Comparison of ENCODE assay signal across 1 cellular context in the genomic region with DNA sequence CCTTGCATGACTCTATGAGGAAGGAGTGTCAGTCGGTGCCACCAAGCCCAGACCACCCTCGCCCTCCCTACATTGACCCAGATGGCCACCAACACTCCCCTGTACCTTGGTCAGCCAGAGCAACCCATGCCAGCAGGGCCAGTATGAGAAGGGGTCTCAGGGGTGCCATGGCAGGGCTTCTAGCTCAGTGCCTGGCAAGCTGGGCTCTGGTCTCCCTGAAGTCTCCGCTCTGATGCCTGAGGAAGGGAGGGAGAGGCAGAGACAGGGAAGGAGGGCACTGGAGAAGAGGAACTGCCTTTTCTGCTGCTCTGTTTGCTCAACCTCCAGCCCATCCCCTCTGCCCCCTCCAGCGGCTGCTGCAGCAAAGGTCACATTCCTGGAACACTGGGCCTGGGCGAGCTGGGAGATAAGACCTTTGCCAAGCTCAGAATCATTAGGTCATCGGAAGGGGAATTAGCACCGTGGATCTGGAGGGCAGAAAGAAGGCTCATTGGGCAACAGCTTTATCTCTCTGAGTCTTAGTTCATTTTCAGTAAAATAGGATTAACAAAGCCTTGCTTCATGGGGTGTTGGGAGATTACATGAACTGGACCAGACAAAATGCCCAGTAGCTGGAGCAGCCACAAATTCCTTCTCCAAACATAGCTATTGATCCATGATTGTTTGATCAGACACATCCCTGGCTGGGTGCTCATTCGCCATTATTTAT.
TF ChIP-seq lines count a peak whose summit lies in the region.

A gene with protein sequence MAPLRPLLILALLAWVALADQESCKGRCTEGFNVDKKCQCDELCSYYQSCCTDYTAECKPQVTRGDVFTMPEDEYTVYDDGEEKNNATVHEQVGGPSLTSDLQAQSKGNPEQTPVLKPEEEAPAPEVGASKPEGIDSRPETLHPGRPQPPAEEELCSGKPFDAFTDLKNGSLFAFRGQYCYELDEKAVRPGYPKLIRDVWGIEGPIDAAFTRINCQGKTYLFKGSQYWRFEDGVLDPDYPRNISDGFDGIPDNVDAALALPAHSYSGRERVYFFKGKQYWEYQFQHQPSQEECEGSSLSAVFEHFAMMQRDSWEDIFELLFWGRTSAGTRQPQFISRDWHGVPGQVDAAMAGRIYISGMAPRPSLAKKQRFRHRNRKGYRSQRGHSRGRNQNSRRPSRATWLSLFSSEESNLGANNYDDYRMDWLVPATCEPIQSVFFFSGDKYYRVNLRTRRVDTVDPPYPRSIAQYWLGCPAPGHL (minus strand): TSS at position 273 of the 709 bp plus-strand sequence. CDS start 104 bp downstream, at position 169.

TF ChIP-seq in K562, 482 proteins besides CTCF, POLR2A, EP300 and RAD21 (continued from another document and continues in another):
- TF ChIP-seq, protein P1, sequence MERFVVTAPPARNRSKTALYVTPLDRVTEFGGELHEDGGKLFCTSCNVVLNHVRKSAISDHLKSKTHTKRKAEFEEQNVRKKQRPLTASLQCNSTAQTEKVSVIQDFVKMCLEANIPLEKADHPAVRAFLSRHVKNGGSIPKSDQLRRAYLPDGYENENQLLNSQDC (CRISPR knock-in tag; IDR thresholded peaks at IDR 0.05) = no peak
- TF ChIP-seq HNRNPUL1 (IDR thresholded peaks at IDR 0.05; ENCODE audit: low read length) (no peak), PHTF2 (CRISPR knock-in tag; IDR thresholded peaks at IDR 0.05) (no peak), NCOA2 (IDR thresholded peaks at IDR 0.05; ENCODE audit: partially characterized antibody in 2 of 2) (no peak), KLF6 (CRISPR knock-in tag; IDR thresholded peaks at IDR 0.05; ENCODE audit: borderline replicate concordance) (no peak), ZNF175 (CRISPR knock-in tag; IDR thresholded peaks at IDR 0.05; ENCODE audit: low read depth) (no peak), NCOA1 (IDR thresholded peaks at IDR 0.05; ENCODE audit: low read depth) (no peak), ZNF584 (CRISPR knock-in tag; IDR thresholded peaks at IDR 0.05; ENCODE audit: low read depth) (no peak), CBX1 (IDR thresholded peaks at IDR 0.05; ENCODE audit: low read depth) (no peak), HDAC6 (IDR thresholded peaks at IDR 0.05; ENCODE audit: low read depth, low read length) (no peak), POLR2AphosphoS5 (IDR thresholded peaks at IDR 0.05; ENCODE audit: control insufficient read depth, insufficient read depth, low read depth, low read length) (no peak), POLR3G (IDR thresholded peaks at IDR 0.05; ENCODE audit: extremely low read depth, insufficient read length, insufficient replicate concordance) (no peak), ZNF347 (CRISPR knock-in tag; IDR thresholded peaks at IDR 0.05; ENCODE audit: low read depth) (no peak), CBFA2T3 (IDR thresholded peaks at IDR 0.05) (peak; percentile 71), ZNF316 (IDR thresholded peaks at IDR 0.05) (no peak), NCOR1 (IDR thresholded peaks at IDR 0.05) (no peak; the same call in 1 of the 2 replicates), IFI16 (CRISPR knock-in tag; IDR thresholded peaks at IDR 0.05) (no peak), HCFC1 (IDR thresholded peaks at IDR 0.05; ENCODE audit: low read depth, low read length) (no peak)
- TF ChIP-seq, protein P2, sequence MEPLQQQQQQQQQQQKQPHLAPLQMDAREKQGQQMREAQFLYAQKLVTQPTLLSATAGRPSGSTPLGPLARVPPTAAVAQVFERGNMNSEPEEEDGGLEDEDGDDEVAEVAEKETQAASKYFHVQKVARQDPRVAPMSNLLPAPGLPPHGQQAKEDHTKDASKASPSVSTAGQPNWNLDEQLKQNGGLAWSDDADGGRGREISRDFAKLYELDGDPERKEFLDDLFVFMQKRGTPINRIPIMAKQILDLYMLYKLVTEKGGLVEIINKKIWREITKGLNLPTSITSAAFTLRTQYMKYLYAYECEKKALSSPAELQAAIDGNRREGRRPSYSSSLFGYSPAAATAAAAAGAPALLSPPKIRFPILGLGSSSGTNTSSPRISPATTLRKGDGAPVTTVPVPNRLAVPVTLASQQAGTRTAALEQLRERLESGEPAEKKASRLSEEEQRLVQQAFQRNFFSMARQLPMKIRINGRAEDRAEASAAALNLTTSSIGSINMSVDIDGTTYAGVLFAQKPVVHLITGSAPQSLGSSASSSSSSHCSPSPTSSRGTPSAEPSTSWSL (CRISPR knock-in tag; IDR thresholded peaks at IDR 0.05; ENCODE audit: borderline replicate concordance) = no peak
- TF ChIP-seq, protein P3, sequence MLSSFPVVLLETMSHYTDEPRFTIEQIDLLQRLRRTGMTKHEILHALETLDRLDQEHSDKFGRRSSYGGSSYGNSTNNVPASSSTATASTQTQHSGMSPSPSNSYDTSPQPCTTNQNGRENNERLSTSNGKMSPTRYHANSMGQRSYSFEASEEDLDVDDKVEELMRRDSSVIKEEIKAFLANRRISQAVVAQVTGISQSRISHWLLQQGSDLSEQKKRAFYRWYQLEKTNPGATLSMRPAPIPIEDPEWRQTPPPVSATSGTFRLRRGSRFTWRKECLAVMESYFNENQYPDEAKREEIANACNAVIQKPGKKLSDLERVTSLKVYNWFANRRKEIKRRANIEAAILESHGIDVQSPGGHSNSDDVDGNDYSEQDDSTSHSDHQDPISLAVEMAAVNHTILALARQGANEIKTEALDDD (IDR thresholded peaks at IDR 0.05) = no peak
- TF ChIP-seq, protein P4, sequence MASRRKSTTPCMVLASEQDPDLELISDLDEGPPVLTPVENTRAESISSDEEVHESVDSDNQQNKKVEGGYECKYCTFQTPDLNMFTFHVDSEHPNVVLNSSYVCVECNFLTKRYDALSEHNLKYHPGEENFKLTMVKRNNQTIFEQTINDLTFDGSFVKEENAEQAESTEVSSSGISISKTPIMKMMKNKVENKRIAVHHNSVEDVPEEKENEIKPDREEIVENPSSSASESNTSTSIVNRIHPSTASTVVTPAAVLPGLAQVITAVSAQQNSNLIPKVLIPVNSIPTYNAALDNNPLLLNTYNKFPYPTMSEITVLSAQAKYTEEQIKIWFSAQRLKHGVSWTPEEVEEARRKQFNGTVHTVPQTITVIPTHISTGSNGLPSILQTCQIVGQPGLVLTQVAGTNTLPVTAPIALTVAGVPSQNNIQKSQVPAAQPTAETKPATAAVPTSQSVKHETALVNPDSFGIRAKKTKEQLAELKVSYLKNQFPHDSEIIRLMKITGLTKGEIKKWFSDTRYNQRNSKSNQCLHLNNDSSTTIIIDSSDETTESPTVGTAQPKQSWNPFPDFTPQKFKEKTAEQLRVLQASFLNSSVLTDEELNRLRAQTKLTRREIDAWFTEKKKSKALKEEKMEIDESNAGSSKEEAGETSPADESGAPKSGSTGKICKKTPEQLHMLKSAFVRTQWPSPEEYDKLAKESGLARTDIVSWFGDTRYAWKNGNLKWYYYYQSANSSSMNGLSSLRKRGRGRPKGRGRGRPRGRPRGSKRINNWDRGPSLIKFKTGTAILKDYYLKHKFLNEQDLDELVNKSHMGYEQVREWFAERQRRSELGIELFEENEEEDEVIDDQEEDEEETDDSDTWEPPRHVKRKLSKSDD (conservative IDR thresholded peaks at IDR 0.05; ENCODE audit: low read length) = no peak
- TF ChIP-seq, protein P5, sequence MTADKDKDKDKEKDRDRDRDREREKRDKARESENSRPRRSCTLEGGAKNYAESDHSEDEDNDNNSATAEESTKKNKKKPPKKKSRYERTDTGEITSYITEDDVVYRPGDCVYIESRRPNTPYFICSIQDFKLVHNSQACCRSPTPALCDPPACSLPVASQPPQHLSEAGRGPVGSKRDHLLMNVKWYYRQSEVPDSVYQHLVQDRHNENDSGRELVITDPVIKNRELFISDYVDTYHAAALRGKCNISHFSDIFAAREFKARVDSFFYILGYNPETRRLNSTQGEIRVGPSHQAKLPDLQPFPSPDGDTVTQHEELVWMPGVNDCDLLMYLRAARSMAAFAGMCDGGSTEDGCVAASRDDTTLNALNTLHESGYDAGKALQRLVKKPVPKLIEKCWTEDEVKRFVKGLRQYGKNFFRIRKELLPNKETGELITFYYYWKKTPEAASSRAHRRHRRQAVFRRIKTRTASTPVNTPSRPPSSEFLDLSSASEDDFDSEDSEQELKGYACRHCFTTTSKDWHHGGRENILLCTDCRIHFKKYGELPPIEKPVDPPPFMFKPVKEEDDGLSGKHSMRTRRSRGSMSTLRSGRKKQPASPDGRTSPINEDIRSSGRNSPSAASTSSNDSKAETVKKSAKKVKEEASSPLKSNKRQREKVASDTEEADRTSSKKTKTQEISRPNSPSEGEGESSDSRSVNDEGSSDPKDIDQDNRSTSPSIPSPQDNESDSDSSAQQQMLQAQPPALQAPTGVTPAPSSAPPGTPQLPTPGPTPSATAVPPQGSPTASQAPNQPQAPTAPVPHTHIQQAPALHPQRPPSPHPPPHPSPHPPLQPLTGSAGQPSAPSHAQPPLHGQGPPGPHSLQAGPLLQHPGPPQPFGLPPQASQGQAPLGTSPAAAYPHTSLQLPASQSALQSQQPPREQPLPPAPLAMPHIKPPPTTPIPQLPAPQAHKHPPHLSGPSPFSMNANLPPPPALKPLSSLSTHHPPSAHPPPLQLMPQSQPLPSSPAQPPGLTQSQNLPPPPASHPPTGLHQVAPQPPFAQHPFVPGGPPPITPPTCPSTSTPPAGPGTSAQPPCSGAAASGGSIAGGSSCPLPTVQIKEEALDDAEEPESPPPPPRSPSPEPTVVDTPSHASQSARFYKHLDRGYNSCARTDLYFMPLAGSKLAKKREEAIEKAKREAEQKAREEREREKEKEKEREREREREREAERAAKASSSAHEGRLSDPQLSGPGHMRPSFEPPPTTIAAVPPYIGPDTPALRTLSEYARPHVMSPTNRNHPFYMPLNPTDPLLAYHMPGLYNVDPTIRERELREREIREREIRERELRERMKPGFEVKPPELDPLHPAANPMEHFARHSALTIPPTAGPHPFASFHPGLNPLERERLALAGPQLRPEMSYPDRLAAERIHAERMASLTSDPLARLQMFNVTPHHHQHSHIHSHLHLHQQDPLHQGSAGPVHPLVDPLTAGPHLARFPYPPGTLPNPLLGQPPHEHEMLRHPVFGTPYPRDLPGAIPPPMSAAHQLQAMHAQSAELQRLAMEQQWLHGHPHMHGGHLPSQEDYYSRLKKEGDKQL (CRISPR knock-in tag; IDR thresholded peaks at IDR 0.05; ENCODE audit: borderline replicate concordance) = no peak
- TF ChIP-seq, protein P6, sequence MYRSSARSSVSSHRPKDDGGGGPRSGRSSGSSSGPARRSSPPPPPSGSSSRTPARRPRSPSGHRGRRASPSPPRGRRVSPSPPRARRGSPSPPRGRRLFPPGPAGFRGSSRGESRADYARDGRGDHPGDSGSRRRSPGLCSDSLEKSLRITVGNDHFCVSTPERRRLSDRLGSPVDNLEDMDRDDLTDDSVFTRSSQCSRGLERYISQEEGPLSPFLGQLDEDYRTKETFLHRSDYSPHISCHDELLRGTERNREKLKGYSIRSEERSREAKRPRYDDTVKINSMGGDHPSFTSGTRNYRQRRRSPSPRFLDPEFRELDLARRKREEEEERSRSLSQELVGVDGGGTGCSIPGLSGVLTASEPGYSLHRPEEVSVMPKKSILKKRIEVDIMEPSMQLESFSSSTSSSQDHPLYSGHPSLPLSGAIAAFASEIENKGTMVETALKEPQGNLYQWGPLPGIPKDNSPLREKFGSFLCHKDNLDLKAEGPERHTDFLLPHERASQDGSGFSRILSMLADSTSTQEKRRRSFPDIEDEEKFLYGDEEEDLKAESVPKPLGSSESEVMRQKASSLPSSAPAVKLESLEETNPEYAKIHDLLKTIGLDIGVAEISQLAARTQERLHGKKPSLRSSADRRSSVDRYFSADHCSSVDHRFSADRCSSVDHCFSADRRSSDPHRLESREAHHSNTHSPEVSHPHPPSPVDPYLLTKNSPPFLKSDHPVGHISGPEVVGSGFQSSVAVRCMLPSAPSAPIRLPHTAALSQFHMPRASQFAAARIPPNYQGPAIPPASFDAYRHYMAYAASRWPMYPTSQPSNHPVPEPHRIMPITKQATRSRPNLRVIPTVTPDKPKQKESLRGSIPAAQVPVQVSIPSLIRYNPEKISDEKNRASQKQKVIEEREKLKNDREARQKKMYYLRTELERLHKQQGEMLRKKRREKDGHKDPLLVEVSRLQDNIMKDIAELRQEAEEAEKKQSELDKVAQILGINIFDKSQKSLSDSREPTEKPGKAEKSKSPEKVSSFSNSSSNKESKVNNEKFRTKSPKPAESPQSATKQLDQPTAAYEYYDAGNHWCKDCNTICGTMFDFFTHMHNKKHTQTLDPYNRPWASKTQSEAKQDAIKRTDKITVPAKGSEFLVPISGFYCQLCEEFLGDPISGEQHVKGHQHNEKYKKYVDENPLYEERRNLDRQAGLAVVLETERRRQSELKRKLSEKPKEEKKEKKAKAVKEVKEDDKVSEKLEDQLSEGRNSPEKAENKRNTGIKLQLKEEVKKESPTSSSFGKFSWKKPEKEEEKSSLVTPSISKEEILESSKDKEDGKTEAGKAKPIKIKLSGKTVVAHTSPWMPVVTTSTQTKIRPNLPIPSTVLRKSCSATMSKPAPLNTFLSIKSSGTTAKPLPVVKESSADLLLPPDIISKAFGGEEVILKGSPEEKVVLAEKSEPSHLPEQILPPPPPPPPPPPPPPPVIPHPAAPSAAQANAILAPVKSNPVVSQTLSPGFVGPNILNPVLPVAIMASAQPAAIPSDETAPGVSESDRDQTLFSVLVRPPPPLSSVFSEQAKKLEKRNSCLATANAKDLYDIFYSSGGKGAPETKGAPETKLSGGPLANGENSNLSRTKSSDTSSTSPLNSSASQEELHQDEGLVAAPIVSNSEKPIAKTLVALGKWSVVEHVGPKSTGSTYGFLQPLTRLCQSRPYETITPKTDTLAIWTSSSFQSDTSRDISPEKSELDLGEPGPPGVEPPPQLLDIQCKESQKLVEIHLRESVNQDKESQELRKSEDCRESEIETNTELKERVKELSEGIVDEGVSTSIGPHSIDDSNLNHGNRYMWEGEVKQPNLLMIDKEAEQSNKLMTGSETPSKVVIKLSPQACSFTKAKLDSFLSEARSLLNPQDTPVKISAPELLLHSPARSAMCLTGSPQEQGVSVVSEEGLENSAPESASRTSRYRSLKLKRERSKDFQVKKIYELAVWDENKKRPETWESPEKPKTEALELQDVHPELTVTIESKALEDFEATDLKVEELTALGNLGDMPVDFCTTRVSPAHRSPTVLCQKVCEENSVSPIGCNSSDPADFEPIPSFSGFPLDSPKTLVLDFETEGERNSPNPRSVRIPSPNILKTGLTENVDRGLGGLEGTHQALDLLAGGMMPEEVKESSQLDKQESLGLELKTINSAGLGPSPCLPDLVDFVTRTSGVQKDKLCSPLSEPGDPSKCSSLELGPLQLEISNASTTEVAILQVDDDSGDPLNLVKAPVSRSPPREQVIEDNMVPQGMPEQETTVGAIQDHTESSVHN (IDR thresholded peaks at IDR 0.05; ENCODE audit: borderline replicate concordance in 1 of 2, low read depth in 1 of 2) = no peak
- TF ChIP-seq, protein P7, sequence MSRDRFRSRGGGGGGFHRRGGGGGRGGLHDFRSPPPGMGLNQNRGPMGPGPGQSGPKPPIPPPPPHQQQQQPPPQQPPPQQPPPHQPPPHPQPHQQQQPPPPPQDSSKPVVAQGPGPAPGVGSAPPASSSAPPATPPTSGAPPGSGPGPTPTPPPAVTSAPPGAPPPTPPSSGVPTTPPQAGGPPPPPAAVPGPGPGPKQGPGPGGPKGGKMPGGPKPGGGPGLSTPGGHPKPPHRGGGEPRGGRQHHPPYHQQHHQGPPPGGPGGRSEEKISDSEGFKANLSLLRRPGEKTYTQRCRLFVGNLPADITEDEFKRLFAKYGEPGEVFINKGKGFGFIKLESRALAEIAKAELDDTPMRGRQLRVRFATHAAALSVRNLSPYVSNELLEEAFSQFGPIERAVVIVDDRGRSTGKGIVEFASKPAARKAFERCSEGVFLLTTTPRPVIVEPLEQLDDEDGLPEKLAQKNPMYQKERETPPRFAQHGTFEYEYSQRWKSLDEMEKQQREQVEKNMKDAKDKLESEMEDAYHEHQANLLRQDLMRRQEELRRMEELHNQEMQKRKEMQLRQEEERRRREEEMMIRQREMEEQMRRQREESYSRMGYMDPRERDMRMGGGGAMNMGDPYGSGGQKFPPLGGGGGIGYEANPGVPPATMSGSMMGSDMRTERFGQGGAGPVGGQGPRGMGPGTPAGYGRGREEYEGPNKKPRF (IDR thresholded peaks at IDR 0.05; ENCODE audit: low read depth, low read length) = no peak
